Comparison of ENCODE assay signal across 1 cellular context in genomic region chr19:49664171-49665070, GRCh38.
TF ChIP-seq lines count a peak whose summit lies in the region.

No MANE protein-coding gene starts in this region.

TF ChIP-seq in HepG2, 621 proteins besides CTCF, POLR2A, EP300 and RAD21 (continued from another document):
- TF ChIP-seq IRF9 (CRISPR knock-in tag; IDR thresholded peaks at IDR 0.05; ENCODE audit: borderline replicate concordance) (no peak), POLR2AphosphoS5 (IDR thresholded peaks at IDR 0.05; ENCODE audit: low read depth, low read length) (peak; percentile 75), ZNF101 (CRISPR knock-in tag; IDR thresholded peaks at IDR 0.05; ENCODE audit: borderline replicate concordance, low read depth) (no peak), AGO2 (optimal IDR thresholded peaks at IDR 0.05; ENCODE audit: low read depth, low read length) (peak; percentile 96), PAWR (CRISPR knock-in tag; IDR thresholded peaks at IDR 0.05; ENCODE audit: borderline replicate concordance) (no peak), ZNF30 (CRISPR knock-in tag; IDR thresholded peaks at IDR 0.05) (no peak), ZNF724P (CRISPR knock-in tag; IDR thresholded peaks at IDR 0.05; ENCODE audit: borderline replicate concordance) (0 out of 2 replicates have a peak, but pooled peaks have one; percentile 62), ZNF672 (CRISPR knock-in tag; IDR thresholded peaks at IDR 0.05) (no peak), ZNF772 (CRISPR knock-in tag; IDR thresholded peaks at IDR 0.05) (no peak), WIZ (CRISPR knock-in tag; IDR thresholded peaks at IDR 0.05) (no peak), TEAD2 (CRISPR knock-in tag; IDR thresholded peaks at IDR 0.05) (no peak), DR1 (CRISPR knock-in tag; IDR thresholded peaks at IDR 0.05) (no peak), THAP11 (CRISPR knock-in tag; IDR thresholded peaks at IDR 0.05) (no peak; the same call in 1 of the 2 replicates), ZSCAN25 (CRISPR knock-in tag; IDR thresholded peaks at IDR 0.05) (no peak), KDM2A (CRISPR knock-in tag; IDR thresholded peaks at IDR 0.05; ENCODE audit: borderline replicate concordance, low read depth) (peak; percentile 92), HDAC1 (CRISPR knock-in tag; IDR thresholded peaks at IDR 0.05) (peak; percentile 62), ATRX (CRISPR knock-in tag; IDR thresholded peaks at IDR 0.05; ENCODE audit: borderline replicate concordance) (no peak), CENPX (CRISPR knock-in tag; IDR thresholded peaks at IDR 0.05) (no peak), TERF1 (CRISPR knock-in tag; IDR thresholded peaks at IDR 0.05) (no peak), RNF219 (CRISPR knock-in tag; IDR thresholded peaks at IDR 0.05) (no peak), ZNF782 (CRISPR knock-in tag; IDR thresholded peaks at IDR 0.05; ENCODE audit: borderline replicate concordance) (no peak), ZFP37 (CRISPR knock-in tag; IDR thresholded peaks at IDR 0.05; ENCODE audit: borderline replicate concordance) (no peak; the same call in 1 of the 2 replicates), ZNF607 (CRISPR knock-in tag; IDR thresholded peaks at IDR 0.05; ENCODE audit: borderline replicate concordance) (no peak), ZNF343 (CRISPR knock-in tag; IDR thresholded peaks at IDR 0.05) (no peak), ZNF235 (CRISPR knock-in tag; IDR thresholded peaks at IDR 0.05; ENCODE audit: borderline replicate concordance) (no peak), NFE2 (CRISPR knock-in tag; IDR thresholded peaks at IDR 0.05) (no peak)
- TF ChIP-seq, protein P1, sequence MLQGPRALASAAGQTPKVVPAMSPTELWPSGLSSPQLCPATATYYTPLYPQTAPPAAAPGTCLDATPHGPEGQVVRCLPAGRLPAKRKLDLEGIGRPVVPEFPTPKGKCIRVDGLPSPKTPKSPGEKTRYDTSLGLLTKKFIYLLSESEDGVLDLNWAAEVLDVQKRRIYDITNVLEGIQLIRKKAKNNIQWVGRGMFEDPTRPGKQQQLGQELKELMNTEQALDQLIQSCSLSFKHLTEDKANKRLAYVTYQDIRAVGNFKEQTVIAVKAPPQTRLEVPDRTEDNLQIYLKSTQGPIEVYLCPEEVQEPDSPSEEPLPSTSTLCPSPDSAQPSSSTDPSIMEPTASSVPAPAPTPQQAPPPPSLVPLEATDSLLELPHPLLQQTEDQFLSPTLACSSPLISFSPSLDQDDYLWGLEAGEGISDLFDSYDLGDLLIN (CRISPR knock-in tag; IDR thresholded peaks at IDR 0.05; ENCODE audit: borderline replicate concordance), result no peak
- TF ChIP-seq, protein P2, sequence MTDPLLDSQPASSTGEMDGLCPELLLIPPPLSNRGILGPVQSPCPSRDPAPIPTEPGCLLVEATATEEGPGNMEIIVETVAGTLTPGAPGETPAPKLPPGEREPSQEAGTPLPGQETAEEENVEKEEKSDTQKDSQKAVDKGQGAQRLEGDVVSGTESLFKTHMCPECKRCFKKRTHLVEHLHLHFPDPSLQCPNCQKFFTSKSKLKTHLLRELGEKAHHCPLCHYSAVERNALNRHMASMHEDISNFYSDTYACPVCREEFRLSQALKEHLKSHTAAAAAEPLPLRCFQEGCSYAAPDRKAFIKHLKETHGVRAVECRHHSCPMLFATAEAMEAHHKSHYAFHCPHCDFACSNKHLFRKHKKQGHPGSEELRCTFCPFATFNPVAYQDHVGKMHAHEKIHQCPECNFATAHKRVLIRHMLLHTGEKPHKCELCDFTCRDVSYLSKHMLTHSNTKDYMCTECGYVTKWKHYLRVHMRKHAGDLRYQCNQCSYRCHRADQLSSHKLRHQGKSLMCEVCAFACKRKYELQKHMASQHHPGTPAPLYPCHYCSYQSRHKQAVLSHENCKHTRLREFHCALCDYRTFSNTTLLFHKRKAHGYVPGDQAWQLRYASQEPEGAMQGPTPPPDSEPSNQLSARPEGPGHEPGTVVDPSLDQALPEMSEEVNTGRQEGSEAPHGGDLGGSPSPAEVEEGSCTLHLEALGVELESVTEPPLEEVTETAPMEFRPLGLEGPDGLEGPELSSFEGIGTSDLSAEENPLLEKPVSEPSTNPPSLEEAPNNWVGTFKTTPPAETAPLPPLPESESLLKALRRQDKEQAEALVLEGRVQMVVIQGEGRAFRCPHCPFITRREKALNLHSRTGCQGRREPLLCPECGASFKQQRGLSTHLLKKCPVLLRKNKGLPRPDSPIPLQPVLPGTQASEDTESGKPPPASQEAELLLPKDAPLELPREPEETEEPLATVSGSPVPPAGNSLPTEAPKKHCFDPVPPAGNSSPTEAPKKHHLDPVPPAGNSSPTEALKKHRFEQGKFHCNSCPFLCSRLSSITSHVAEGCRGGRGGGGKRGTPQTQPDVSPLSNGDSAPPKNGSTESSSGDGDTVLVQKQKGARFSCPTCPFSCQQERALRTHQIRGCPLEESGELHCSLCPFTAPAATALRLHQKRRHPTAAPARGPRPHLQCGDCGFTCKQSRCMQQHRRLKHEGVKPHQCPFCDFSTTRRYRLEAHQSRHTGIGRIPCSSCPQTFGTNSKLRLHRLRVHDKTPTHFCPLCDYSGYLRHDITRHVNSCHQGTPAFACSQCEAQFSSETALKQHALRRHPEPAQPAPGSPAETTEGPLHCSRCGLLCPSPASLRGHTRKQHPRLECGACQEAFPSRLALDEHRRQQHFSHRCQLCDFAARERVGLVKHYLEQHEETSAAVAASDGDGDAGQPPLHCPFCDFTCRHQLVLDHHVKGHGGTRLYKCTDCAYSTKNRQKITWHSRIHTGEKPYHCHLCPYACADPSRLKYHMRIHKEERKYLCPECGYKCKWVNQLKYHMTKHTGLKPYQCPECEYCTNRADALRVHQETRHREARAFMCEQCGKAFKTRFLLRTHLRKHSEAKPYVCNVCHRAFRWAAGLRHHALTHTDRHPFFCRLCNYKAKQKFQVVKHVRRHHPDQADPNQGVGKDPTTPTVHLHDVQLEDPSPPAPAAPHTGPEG (CRISPR knock-in tag; IDR thresholded peaks at IDR 0.05), result no peak
